Comparison of ENCODE assay signal across 18 cellular contexts in genomic region chr1:234503193-234504050, GRCh38. TPM values are rescaled to one million over a fixed set of nuclear protein-coding genes. Genes with fewer than 3 reads are reported as not detected.
DNase-seq lines count a peak whose midpoint lies in the region; ATAC-seq and TF ChIP-seq lines count a peak whose summit lies in the region.
"Had no signal": no experiment of that assay in that cellular context is flagged by ENCODE, and none has a peak within 500 bp of the region (broad histone marks: within the 10 kb centered on the region; RNA-seq: fewer than 3 reads in every experiment).

No MANE protein-coding gene starts in this region.

- no peak overlapping the region for H3K4me3 ChIP-seq in heart left ventricle
- H3K4me3 ChIP-seq in cardiac fibroblast (replicated peaks in 1 of 2; ENCODE audit: low read depth in 2 of 2, low read length in 2 of 2), result no peak overlapping the region
- H3K4me3 ChIP-seq in trophoblast cell (ENCODE audit: low read depth, low read length), result no peak overlapping the region
- H3K4me3 ChIP-seq in thyroid gland (replicated peaks in 1 of 3), result no peak overlapping the region
- H3K4me3 ChIP-seq: body of pancreas, mucosa of descending colon had no signal

- H2BK12ac ChIP-seq in trophoblast cell (ENCODE audit: low read length), result no peak overlapping the region

- no peak overlapping the region for H3K18ac ChIP-seq in trophoblast cell (ENCODE audit: low read length)

- peak overlapping the region; percentile 75 for H2AK5ac ChIP-seq in trophoblast cell (ENCODE audit: low read length)

- H3K4me1 ChIP-seq in heart left ventricle (peaks cover 0 to 40% (median 21%) of the 10 kb centered on the region in 12 donors), trophoblast cell (ENCODE audit: control insufficient read depth in 1 of 2, insufficient read depth in 2 of 2, low read length in 2 of 2) (peaks cover 2 to 8% of the 10 kb centered on the region in 2 experiments), thyroid gland (peaks cover 14 to 43% of the 10 kb centered on the region in 2 donors)

- no peaks in the 10 kb centered on the region for H3K9me3 ChIP-seq in heart left ventricle
- H3K9me3 ChIP-seq in trophoblast cell (ENCODE audit: insufficient read depth, low read depth, low read length), result no peaks in the 10 kb centered on the region
- no peaks in the 10 kb centered on the region for H3K9me3 ChIP-seq in thyroid gland
- H3K9me3 ChIP-seq: body of pancreas, mucosa of descending colon had no signal

- no peaks in the 10 kb centered on the region for H3K36me3 ChIP-seq in heart left ventricle
- no peaks in the 10 kb centered on the region for H3K36me3 ChIP-seq in trophoblast cell (ENCODE audit: control insufficient read depth in 1 of 2, insufficient read depth in 2 of 2, low read length in 2 of 2)
- no peaks in the 10 kb centered on the region for H3K36me3 ChIP-seq in thyroid gland

- H3K27me3 ChIP-seq in heart left ventricle (no peaks in the 10 kb centered on the region), trophoblast cell (ENCODE audit: insufficient read depth, low read length) (no peaks in the 10 kb centered on the region), thyroid gland (no peaks in the 10 kb centered on the region)
- H3K27me3 ChIP-seq: body of pancreas had no signal

- H2BK5ac ChIP-seq in trophoblast cell (ENCODE audit: low read depth, low read length, poor library complexity), result no peak overlapping the region

- no peak overlapping the region for H4K12ac ChIP-seq in trophoblast cell (ENCODE audit: low read depth, low read length)

- no peak overlapping the region for H3K9ac ChIP-seq in trophoblast cell (ENCODE audit: low read length)

- TF ChIP-seq POLR2A in heart left ventricle (IDR thresholded peaks at IDR 0.05) (no peak), thyroid gland (IDR thresholded peaks at IDR 0.05) (no peak)

- DNase-seq in heart left ventricle (no peak), left cardiac atrium (no peak), cardiac fibroblast (ENCODE audit: low read depth in 2 of 2) (peak; percentile 29 to 35), trophoblast cell (no peak), thyroid gland (no peak), NCI-H748 (lab: John Stamatoyannopoulos, UW; ENCODE audit: unreplicated experiment) (no peak)
- DNase-seq in activated CD4-positive, alpha-beta T cell treated with anti-CD3 and anti-CD28 coated beads for 4 hours, result no peak
- no peak for DNase-seq in effector CD4-positive, alpha-beta T cell
- DNase-seq: ACHN; activated CD4-positive, alpha-beta T cell treated with anti-CD3 and anti-CD28 coated beads, Interleukin-2, amount 10 ng/mL, durations not matched to agents 7 days and 5 days; body of pancreas; mucosa of descending colon; MV-4-11; NCI-H187; RPMI8226; stimulated activated CD4-positive, alpha-beta T cell treated with anti-CD3 and anti-CD28 coated beads, Interleukin-4, amount 100 ng/mL, for 1 hour; SW 1271 had no signal

- H3K27ac ChIP-seq in heart left ventricle (peak overlapping the region in 11 of 12 donors; percentile 3 to 73 (median 48)), trophoblast cell (ENCODE audit: low read depth, low read length) (no peak overlapping the region), thyroid gland (peak overlapping the region in 2 of 3 donors; percentile 3 to 51)
- H3K27ac ChIP-seq: C4-2B had no signal

- H2AFZ ChIP-seq in trophoblast cell (ENCODE audit: insufficient read depth, low read length, poor library complexity), result no peak overlapping the region

- no peak overlapping the region for H3K23ac ChIP-seq in trophoblast cell (ENCODE audit: low read length)

- no peak overlapping the region for H3K4ac ChIP-seq in trophoblast cell (ENCODE audit: low read depth, low read length)

- peaks cover 8% of the 10 kb centered on the region for H3K79me1 ChIP-seq in trophoblast cell (ENCODE audit: low read length)

- H3K79me2 ChIP-seq in trophoblast cell (ENCODE audit: control insufficient read depth, insufficient read depth, low read length, poor library complexity), result peaks cover 1% of the 10 kb centered on the region

- no peak overlapping the region for H4K8ac ChIP-seq in trophoblast cell (ENCODE audit: low read depth, low read length)

- 69 to 74% (median 70%) methylated on average over 4 of the region's 4 CpGs for WGBS in heart left ventricle, 4 donors
- WGBS in trophoblast cell (ENCODE audit: extremely low coverage, insufficient coverage, insufficient read length), result no CpG with 5 or more reads among the region's 4 CpGs
- WGBS in thyroid gland, 2 donors, result 74 to 77% methylated on average over 4 of the region's 4 CpGs

- intact Hi-C loops in heart left ventricle (cut with DNase I) (loop anchor here in 7 of 10 donors (5.0 to 10.0 kb wide), 4 partner anchors 34 to 364 kb away; no protein-coding TSS in a partner anchor), left cardiac atrium (cut with DNase I) (no loop called here), thyroid gland (cut with DNase I) (no loop called here)

- TF ChIP-seq CTCF in heart left ventricle (IDR thresholded peaks at IDR 0.05) (no peak), cardiac fibroblast (IDR thresholded peaks at IDR 0.05; ENCODE audit: low read depth, low read length) (no peak), thyroid gland (IDR thresholded peaks at IDR 0.05) (no peak)

- ATAC-seq in heart left ventricle, result no peak
- no peak for ATAC-seq in left cardiac atrium
- ATAC-seq: body of pancreas, mucosa of descending colon had no signal

- H3K4me2 ChIP-seq in trophoblast cell (ENCODE audit: low read length), result no peak overlapping the region

- no peak overlapping the region for H4K91ac ChIP-seq in trophoblast cell (ENCODE audit: low read depth, low read length)

- peak overlapping the region; percentile 38 for H2BK120ac ChIP-seq in trophoblast cell (ENCODE audit: insufficient read depth, low read length, poor library complexity)

- no peak overlapping the region for H3K14ac ChIP-seq in trophoblast cell (ENCODE audit: low read length)

RNA-seq across cellular contexts. Expression of gene TARBP1, which starts 24.4 kb away (rescaled TPM):
- total RNA-seq in heart left ventricle (10 to 100 TPM in 4 of 9 donors, 1 to 10 TPM in 5; 7.1 to 18.2 (median 9.9) TPM), left cardiac atrium (10 to 100 TPM in 1 of 2 donors, 1 to 10 TPM in 1; 9.6 to 10.1 TPM), thyroid gland (10 to 100 TPM; 27.1 to 58.1 (median 31.3) TPM)
- 10 to 100 TPM in 1 of 2 donors, 1 to 10 TPM in 1; 4.8 to 15.9 TPM for polyA plus RNA-seq in heart left ventricle
- polyA plus RNA-seq in trophoblast cell (2013), result 7.2 and 7.8 TPM in 2 replicates

Comparison
In these comparisons a context has a peak if more than half of its experiments do, and no peak if none do; other contexts are left out.
1. intact Hi-C loops: an anchor here in heart left ventricle (5.0 to 10.0 kb wide); none called in left cardiac atrium and thyroid gland.
2. DNase-seq: peak in cardiac fibroblast (2 of 2); none in heart left ventricle (0 of 5), left cardiac atrium (single experiment), trophoblast cell (0 of 2), thyroid gland (0 of 2), activated CD4-positive, alpha-beta T cell treated with anti-CD3 and anti-CD28 coated beads for 4 hours (0 of 2), NCI-H748 (single experiment) and effector CD4-positive, alpha-beta T cell (single experiment).